ENCODE assay signal across 8 cellular contexts in the genomic region with DNA sequence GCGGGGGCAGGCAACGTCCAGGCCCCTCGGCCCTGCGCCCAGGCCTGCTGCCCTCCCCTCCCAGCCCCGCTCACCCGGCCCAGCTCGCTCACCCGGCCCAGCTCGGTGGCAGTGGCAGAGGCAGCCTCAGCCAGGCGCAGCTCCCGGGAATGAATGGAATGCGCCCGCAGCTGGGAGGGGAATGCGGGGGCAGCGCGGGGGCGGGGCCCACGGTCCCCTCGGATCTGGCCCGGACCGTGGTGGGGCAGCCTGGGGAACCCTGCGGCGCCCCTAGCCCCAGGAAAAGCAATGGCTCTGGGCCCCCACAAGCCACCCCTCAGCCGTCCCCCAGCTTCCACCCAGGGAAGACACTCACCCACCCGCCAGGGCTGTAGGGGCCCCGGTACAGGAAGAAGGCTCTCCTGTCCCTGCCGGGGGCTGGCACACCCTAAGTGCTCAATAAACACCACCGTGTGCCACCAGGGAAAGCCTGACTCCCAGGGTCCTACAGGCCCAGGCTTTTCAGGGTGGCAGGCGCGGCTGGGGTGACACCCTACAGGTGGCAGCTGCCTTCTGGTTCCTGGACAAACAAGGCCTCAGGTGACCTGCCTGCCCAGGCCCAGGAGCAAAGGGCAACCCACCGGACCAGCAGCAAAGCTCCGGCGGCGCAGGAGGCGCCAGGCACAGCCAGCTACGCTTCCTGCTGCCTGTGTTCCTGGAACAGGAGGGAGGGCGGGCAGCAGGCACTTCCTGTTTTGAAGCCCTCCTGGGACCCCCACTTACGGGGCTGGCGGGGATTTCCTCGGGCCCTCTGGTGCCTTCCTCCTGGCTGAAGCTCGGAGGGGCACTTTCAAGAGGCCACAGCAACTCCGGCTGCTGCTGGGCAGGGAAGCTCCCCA. TPM values are rescaled to one million over a fixed set of nuclear protein-coding genes. Genes with fewer than 3 reads are reported as not detected.
DNase-seq lines count a peak whose midpoint lies in the region; ATAC-seq and TF ChIP-seq lines count a peak whose summit lies in the region.

No MANE protein-coding gene starts in this region.

- TF ChIP-seq POLR2A in esophagus muscularis mucosa (IDR thresholded peaks at IDR 0.05; ENCODE audit: low read depth) = no peak

- DNase-seq in SJCRH30 (peak; percentile 68 to 80), esophagus muscularis mucosa (ENCODE audit: extremely low spot score) (no peak), naive B cell (peak; percentile 57), SK-N-DZ (ENCODE audit: low spot score) (no peak)
- DNase-seq in CD4-positive, alpha-beta T cell = no peak

- TF ChIP-seq CTCF in DOHH2 (IDR thresholded peaks at IDR 0.05; ENCODE audit: low read depth, low read length, poor library complexity, severe bottlenecking) (no peak), esophagus muscularis mucosa (IDR thresholded peaks at IDR 0.05) (no peak)
- no peak for TF ChIP-seq CTCF in CD4-positive, alpha-beta T cell (IDR thresholded peaks at IDR 0.05)

- POLR2A ChIA-PET in CD4-positive, alpha-beta T cell (lab: Charles Lee) = no interaction called here

- H3K27ac ChIP-seq in DOHH2 (ENCODE audit: low read depth, low read length) = peak overlapping the region; percentile 70
- H3K27ac ChIP-seq in SJCRH30 = peak overlapping the region; percentile 50
- peak overlapping the region; percentile 81 to 91 (median 86) for H3K27ac ChIP-seq in esophagus muscularis mucosa (replicated peaks in 1 of 4)
- H3K27ac ChIP-seq in CD4-positive, alpha-beta T cell (ENCODE audit: low read depth, low read length) = no peak overlapping the region

- no peak for TF ChIP-seq EP300 in esophagus muscularis mucosa (IDR thresholded peaks at IDR 0.05)

- H3K4me3 ChIP-seq in DOHH2 (ENCODE audit: low read length) (peak overlapping the region; percentile 62), SJCRH30 (peak overlapping the region; percentile 33), esophagus muscularis mucosa (peak overlapping the region; percentile 42 to 55 (median 45))

- ATAC-seq in naive B cell (ENCODE audit: low read depth in 2 of 2) (peak; percentile 32 to 42), HG03280 (IDR thresholded peaks at IDR 0.05; ENCODE audit: unreplicated experiment) (no peak), HG03139 (IDR thresholded peaks at IDR 0.05; ENCODE audit: unreplicated experiment) (no peak)
- ATAC-seq in CD4-positive, alpha-beta T cell (ENCODE audit: poor library complexity) = no peak

- H4K20me1 ChIP-seq in DOHH2 (ENCODE audit: control insufficient read depth, insufficient read depth, low read depth, low read length) = peaks cover 14% of the 10 kb centered on the region

- peaks cover 95% of the 10 kb centered on the region for H3K79me2 ChIP-seq in DOHH2 (ENCODE audit: control insufficient read depth, low read length)

- H3K36me3 Mint-ChIP-seq in naive B cell = no peaks in the 10 kb centered on the region
- no peaks in the 10 kb centered on the region for H3K36me3 Mint-ChIP-seq in CD4-positive, alpha-beta T cell (ENCODE audit: low read depth)

- intact Hi-C loops in esophagus muscularis mucosa (cut with DNase I) = loop anchor here (5.0 kb wide), 1 partner anchor 34 kb away; the partner anchor contains the start of gene DENND6B
- intact Hi-C loops in CD4-positive, alpha-beta T cell (cut with DNase I, micrococcal nuclease) = no loop called here

- peaks cover 11 to 45% (median 15%) of the 10 kb centered on the region in 3 donors for H3K27me3 Mint-ChIP-seq in naive B cell
- peaks cover 39% of the 10 kb centered on the region for H3K27me3 Mint-ChIP-seq in CD4-positive, alpha-beta T cell

- H3K9me2 ChIP-seq in DOHH2 (replicated peaks; ENCODE audit: control insufficient read depth, low read length) = no peaks in the 10 kb centered on the region

- H3K27ac Mint-ChIP-seq in naive B cell = peak overlapping the region in 4 of 6 donors; percentile 49 to 94 (median 88)
- H3K27ac Mint-ChIP-seq in CD4-positive, alpha-beta T cell = no peak overlapping the region

- H3K9me3 ChIP-seq in DOHH2 (ENCODE audit: control insufficient read depth, insufficient read depth, low read length) = no peaks in the 10 kb centered on the region
- no peaks in the 10 kb centered on the region for H3K9me3 ChIP-seq in SJCRH30 (replicated peaks)
- H3K9me3 ChIP-seq in esophagus muscularis mucosa = no peaks in the 10 kb centered on the region
- no peaks in the 10 kb centered on the region for H3K9me3 ChIP-seq in CD4-positive, alpha-beta T cell (ENCODE audit: control insufficient read depth, low read length)

- H3F3A ChIP-seq in DOHH2 (ENCODE audit: control insufficient read depth, insufficient read depth) = peaks cover 13% of the 10 kb centered on the region

- CTCF ChIA-PET in CD4-positive, alpha-beta T cell (lab: Charles Lee) = interaction anchor here (1.4 kb wide), 1 partner anchor 18 kb away, joined by 6 read pairs; no protein-coding TSS in a partner anchor

- peaks cover 25 to 42% (median 27%) of the 10 kb centered on the region in 3 donors for H3K4me1 Mint-ChIP-seq in naive B cell
- H3K4me1 Mint-ChIP-seq in CD4-positive, alpha-beta T cell (ENCODE audit: low read depth) = no peaks in the 10 kb centered on the region

- H3K36me3 ChIP-seq in DOHH2 (ENCODE audit: control insufficient read depth, low read length) (peaks cover 47% of the 10 kb centered on the region), SJCRH30 (peaks cover 39% of the 10 kb centered on the region), esophagus muscularis mucosa (peaks cover 15 to 33% (median 26%) of the 10 kb centered on the region in 4 donors)

- H3K4me3 Mint-ChIP-seq in naive B cell = peak overlapping the region in 6 of 8 donors; percentile 21 to 80 (median 52)
- no peak overlapping the region for H3K4me3 Mint-ChIP-seq in CD4-positive, alpha-beta T cell

- WGBS in esophagus muscularis mucosa = 67% methylated on average over 2 of the region's 42 CpGs

- H3K27me3 ChIP-seq in DOHH2 (ENCODE audit: control insufficient read depth, low read length) (no peaks in the 10 kb centered on the region), SJCRH30 (no peaks in the 10 kb centered on the region), esophagus muscularis mucosa (peaks cover 0 to 6% (median 0%) of the 10 kb centered on the region in 4 donors)
- peaks cover 44% of the 10 kb centered on the region for H3K27me3 ChIP-seq in CD4-positive, alpha-beta T cell (ENCODE audit: control insufficient read depth, insufficient read depth, low read length)

- peak overlapping the region; percentile 81 for H3K4me2 ChIP-seq in DOHH2 (ENCODE audit: low read length)

- peaks cover 74% of the 10 kb centered on the region for H3K4me1 ChIP-seq in DOHH2 (ENCODE audit: control insufficient read depth, low read length)
- H3K4me1 ChIP-seq in SJCRH30 = peaks cover 23% of the 10 kb centered on the region
- peaks cover 51 to 90% (median 78%) of the 10 kb centered on the region in 4 donors for H3K4me1 ChIP-seq in esophagus muscularis mucosa

- no peaks in the 10 kb centered on the region for H3K9me3 Mint-ChIP-seq in naive B cell
- no peaks in the 10 kb centered on the region for H3K9me3 Mint-ChIP-seq in CD4-positive, alpha-beta T cell

RNA-seq across cellular contexts. Expression of gene PLXNB2, which starts 13.8 kb away (rescaled TPM):
- 104 and 109 TPM in 2 replicates for total RNA-seq in SJCRH30 (2014; rRNA removed; shearing (Covaris generic))
- total RNA-seq in esophagus muscularis mucosa = 100 to 1,000 TPM; 115 to 218 (median 154) TPM
- polyA plus RNA-seq in naive B cell (ENCODE audit: low read depth in 6 of 6) = 1 to 10 TPM in 2 of 6 donors, under 1 TPM in 3, not detected in 1; 0.46 to 1.1 (median 0.66) TPM
- 1 to 10 TPM; 2.8 to 3.9 TPM for total RNA-seq in CD4-positive, alpha-beta T cell
- polyA plus RNA-seq in SK-N-DZ (2014; cell fraction: cytosol; rRNA removed) = 60.4 and 75.0 TPM in 2 replicates
- 183 and 241 TPM in 2 replicates for polyA plus RNA-seq in SK-N-DZ (2014; cell fraction: nucleus; rRNA removed)

RNA-seq across cellular contexts. Expression of gene MAPK11, which starts 23.5 kb away (rescaled TPM):
- 3.2 and 4.2 TPM in 2 replicates for total RNA-seq in SJCRH30 (2014; rRNA removed; shearing (Covaris generic))
- 10 to 100 TPM in 2 of 4 donors, 1 to 10 TPM in 2; 3.7 to 12.5 (median 10.1) TPM for total RNA-seq in esophagus muscularis mucosa
- polyA plus RNA-seq in naive B cell (ENCODE audit: low read depth in 6 of 6) = under 1 TPM in 3 of 6 donors, not detected in 3; 0.17 to 0.21 (median 0.19) TPM
- total RNA-seq in CD4-positive, alpha-beta T cell = 1 to 10 TPM; 4.2 to 4.9 TPM
- polyA plus RNA-seq in SK-N-DZ (2014; cell fraction: cytosol; rRNA removed) = 12.7 and 14.7 TPM in 2 replicates
- polyA plus RNA-seq in SK-N-DZ (2014; cell fraction: nucleus; rRNA removed) = 144 and 172 TPM in 2 replicates

RNA-seq across cellular contexts. Expression of gene MAPK12, which starts 32.2 kb away (rescaled TPM):
- total RNA-seq in SJCRH30 (2014; rRNA removed; shearing (Covaris generic)) = 52.0 and 54.0 TPM in 2 replicates
- 10 to 100 TPM in 3 of 4 donors, 1 to 10 TPM in 1; 5.8 to 22.9 (median 16.1) TPM for total RNA-seq in esophagus muscularis mucosa
- under 1 TPM in 5 of 6 donors, not detected in 1; 0.04 to 0.19 (median 0.09) TPM for polyA plus RNA-seq in naive B cell (ENCODE audit: low read depth in 6 of 6)
- 1 to 10 TPM; 1.2 to 1.3 TPM for total RNA-seq in CD4-positive, alpha-beta T cell
- polyA plus RNA-seq in SK-N-DZ (2014; cell fraction: cytosol; rRNA removed) = 84.1 and 85.6 TPM in 2 replicates
- 421 and 514 TPM in 2 replicates for polyA plus RNA-seq in SK-N-DZ (2014; cell fraction: nucleus; rRNA removed)

RNA-seq across cellular contexts. Expression of gene DENND6B, which starts 33.1 kb away (rescaled TPM):
- total RNA-seq in SJCRH30 (2014; rRNA removed; shearing (Covaris generic)) = 0.08 and 0.18 TPM in 2 replicates
- 1 to 10 TPM; 1.7 to 3.8 (median 2.5) TPM for total RNA-seq in esophagus muscularis mucosa
- under 1 TPM in 5 of 6 donors, not detected in 1; 0.05 to 0.43 (median 0.28) TPM for polyA plus RNA-seq in naive B cell (ENCODE audit: low read depth in 6 of 6)
- 1 to 10 TPM; 1.8 to 1.9 TPM for total RNA-seq in CD4-positive, alpha-beta T cell
- polyA plus RNA-seq in SK-N-DZ (2014; cell fraction: cytosol; rRNA removed) = 2.2 and 2.8 TPM in 2 replicates
- polyA plus RNA-seq in SK-N-DZ (2014; cell fraction: nucleus; rRNA removed) = 8.8 and 10.8 TPM in 2 replicates

RNA-seq across cellular contexts. Expression of gene HDAC10, which starts 42.6 kb away (rescaled TPM):
- 11.2 and 21.4 TPM in 2 replicates for total RNA-seq in SJCRH30 (2014; rRNA removed; shearing (Covaris generic))
- 10 to 100 TPM; 10.2 to 19.5 (median 17.4) TPM for total RNA-seq in esophagus muscularis mucosa
- 1 to 10 TPM; 4.6 to 8.2 (median 6.3) TPM for polyA plus RNA-seq in naive B cell (ENCODE audit: low read depth in 6 of 6)
- total RNA-seq in CD4-positive, alpha-beta T cell = 10 to 100 TPM; 87.3 to 88.7 TPM
- 14.2 and 18.3 TPM in 2 replicates for polyA plus RNA-seq in SK-N-DZ (2014; cell fraction: cytosol; rRNA removed)
- polyA plus RNA-seq in SK-N-DZ (2014; cell fraction: nucleus; rRNA removed) = 244 and 259 TPM in 2 replicates

Comparison
In these comparisons a context has a peak if more than half of its experiments do, and no peak if none do; other contexts are left out.
1. DNase-seq: peak in SJCRH30 (2 of 2) and naive B cell (single experiment); none in esophagus muscularis mucosa (single experiment), CD4-positive, alpha-beta T cell (0 of 10) and SK-N-DZ (single experiment).
2. ATAC-seq: peak in naive B cell (2 of 2); none in HG03280 (single experiment), HG03139 (single experiment) and CD4-positive, alpha-beta T cell (single experiment).
3. RNA of gene PLXNB2, which starts 13.8 kb away (total RNA-seq): 115 to 218 TPM in esophagus muscularis mucosa and 104 to 109 TPM in SJCRH30; 2.8 to 3.9 TPM in CD4-positive, alpha-beta T cell; every median in the first group is over 10 times any median in the second.
4. Peak in every context shown above with its lines, with median percentiles within 50 percentile points of each other: H3K4me3 ChIP-seq.